ENCODE assay signal across 10 cellular contexts in genomic region chr14:34449819-34450541, GRCh38.
"Had no signal": no experiment of that assay in that cellular context is flagged by ENCODE, and none has a peak within 500 bp of the region (broad histone marks: within the 10 kb centered on the region; RNA-seq: fewer than 3 reads in every experiment).

No MANE protein-coding gene starts in this region.

- H3K27me3 ChIP-seq: esophagus squamous epithelium had no signal

- H3K9me3 ChIP-seq: esophagus squamous epithelium had no signal

- H3K4me3 ChIP-seq: esophagus squamous epithelium had no signal

- H3K27ac ChIP-seq: esophagus squamous epithelium had no signal

- DNase-seq: activated CD4-positive, alpha-beta memory T cell treated with anti-CD3 and anti-CD28 coated beads for 36 hours; activated naive CD8-positive, alpha-beta T cell treated with anti-CD3 and anti-CD28 coated beads, Interleukin-2, amount 10 ng/mL, durations not matched to agents 7 days and 5 days; activated T-cell treated with anti-CD3 and anti-CD28 coated beads, Interleukin-2, amount 50 U/mL, for 48 hours; anterior cingulate cortex; esophagus squamous epithelium; foreskin fibroblast; mammary epithelial cell; stimulated activated CD4-positive, alpha-beta T cell treated with anti-CD3 and anti-CD28 coated beads, Interleukin-12 subunit alpha, Interleukin-12 subunit beta, amount 100 ng/mL, for 4 hours; stimulated activated naive CD4-positive, alpha-beta T cell treated with Interleukin-2 at 50 U/mL for 16 hours; T1000 had no signal
